ENCODE assay signal across 27 cellular contexts in genomic region chr4:54386270-54386669, GRCh38.
"Had no signal": no experiment of that assay in that cellular context is flagged by ENCODE, and none has a peak within 500 bp of the region (broad histone marks: within the 10 kb centered on the region; RNA-seq: fewer than 3 reads in every experiment).

No MANE protein-coding gene starts in this region.

- H3K36me3 ChIP-seq: gastroesophageal sphincter, heart left ventricle, neural progenitor cell, ovary, sigmoid colon, stomach, thyroid gland, vagina had no signal

- H3K4me2 ChIP-seq: hepatocyte, neural progenitor cell had no signal

- ATAC-seq: effector memory CD8-positive, alpha-beta T cell; gastroesophageal sphincter; heart left ventricle; left lobe of liver; naive thymus-derived CD4-positive, alpha-beta T cell; psoas muscle; right cardiac atrium; stimulated activated effector memory CD8-positive, alpha-beta T cell treated with anti-CD3 and anti-CD28 coated beads, Interleukin-12 subunit alpha, Interleukin-12 subunit beta, amount 100 ng/mL, for 72 hours had no signal

- H2AFZ ChIP-seq: hepatocyte, neural progenitor cell had no signal

- H3K4me1 ChIP-seq: gastroesophageal sphincter, heart left ventricle, neural progenitor cell, psoas muscle, sigmoid colon, stomach, vagina had no signal

- H3K9me3 ChIP-seq: gastroesophageal sphincter, heart left ventricle, ovary, psoas muscle, sigmoid colon, stomach, thyroid gland, vagina had no signal

- H3K4me3 ChIP-seq: coronary artery, gastroesophageal sphincter, heart left ventricle, hepatocyte, neural progenitor cell, ovary, psoas muscle, sigmoid colon, stomach, thyroid gland, vagina had no signal

- H3K27ac ChIP-seq: coronary artery, gastroesophageal sphincter, heart left ventricle, hepatocyte, neural progenitor cell, ovary, psoas muscle, sigmoid colon, thyroid gland, vagina had no signal

- DNase-seq: dermis blood vessel endothelial cell; effector memory CD8-positive, alpha-beta T cell; foreskin fibroblast; heart left ventricle; kidney; mesenchymal stem cell; midbrain; naive thymus-derived CD4-positive, alpha-beta T cell; nucleus accumbens; ovary; posterior cingulate gyrus; psoas muscle; right cardiac atrium; sigmoid colon; stimulated activated CD4-positive, alpha-beta T cell treated with anti-CD3 and anti-CD28 coated beads, Interleukin-2, amount 100 ng/mL, for 24 hours; stimulated activated CD4-positive, alpha-beta T cell treated with anti-CD3 and anti-CD28 coated beads, Interleukin-4, amount 100 ng/mL, for 24 hours; stimulated activated naive CD4-positive, alpha-beta T cell treated with Interleukin-2 at 50 U/mL for 16 hours; stomach; thyroid gland; trophoblast cell had no signal

- H3K9ac ChIP-seq: neural progenitor cell had no signal

- H3K27me3 ChIP-seq: gastroesophageal sphincter, heart left ventricle, hepatocyte, neural progenitor cell, ovary, sigmoid colon, stomach, thyroid gland, vagina had no signal
